ENCODE assay signal across 8 cellular contexts in genomic region chr1:157139125-157139524, GRCh38. TPM values are rescaled to one million over a fixed set of nuclear protein-coding genes. Genes with fewer than 3 reads are reported as not detected.
DNase-seq lines count a peak whose midpoint lies in the region; ATAC-seq, FAIRE-seq and TF ChIP-seq lines count a peak whose summit lies in the region.

No MANE protein-coding gene starts in this region.

- peak overlapping the region; percentile 92 for H3K27ac Mint-ChIP-seq in activated naive CD4-positive, alpha-beta T cell treated with anti-CD3 and anti-CD28 coated beads, Interleukin-2, amount 50 U/mL, for 24 hours
- H3K27ac Mint-ChIP-seq in type B pancreatic cell = peak overlapping the region; percentile 97

- peak overlapping the region; percentile 96 for H3K4me3 ChIP-seq in GM12878
- H3K4me3 ChIP-seq in lower lobe of right lung = peak overlapping the region; percentile 90

- H2AFZ ChIP-seq in GM12878 (ENCODE audit: control insufficient read depth, low read depth, low read length) = peak overlapping the region; percentile 71

- SMC1A ChIA-PET in GM12878 (lab: Charles Lee; ENCODE audit: uncharacterized antibody, unreplicated experiment) = interaction anchor here (0.8 to 8.3 kb wide), 6 partner anchors 10 to 49 kb away, joined by 3 to 65 read pairs (median 4); no protein-coding TSS in a partner anchor

- no peak for ATAC-seq in GM12878
- no peak for ATAC-seq in lower lobe of right lung
- ATAC-seq in GM18870 (IDR thresholded peaks at IDR 0.05; ENCODE audit: unreplicated experiment) = no peak

- no peaks in the 10 kb centered on the region; the same call in 1 of the 2 replicates for H4K20me1 ChIP-seq in GM12878 (ENCODE audit: control insufficient read depth, insufficient read depth)

- CTCF ChIA-PET in GM12878 (lab: Yijun Ruan, JAX) = interaction anchor here (1.2 to 4.3 kb wide), 5 partner anchors 9 to 99 kb away, joined by 3 to 46 read pairs (median 7); no protein-coding TSS in a partner anchor

- H3K27me3 ChIP-seq in GM12878 (replicated peaks in 1 of 2; ENCODE audit: control insufficient read depth in 2 of 2, insufficient read depth in 2 of 2, low read length in 1 of 2) (no peaks in the 10 kb centered on the region), lower lobe of right lung (ENCODE audit: low read depth) (no peaks in the 10 kb centered on the region)

- H3K79me2 ChIP-seq in GM12878 (ENCODE audit: control insufficient read depth, insufficient read depth, low read length) = peaks cover 29% of the 10 kb centered on the region

- POLR2A ChIA-PET in GM12878 (lab: Charles Lee) = interaction anchor here (1.8 to 3.0 kb wide), 3 partner anchors 16 to 33 kb away, joined by 5 to 12 read pairs (median 10); no protein-coding TSS in a partner anchor

- peaks cover 9% of the 10 kb centered on the region for H3K36me3 Mint-ChIP-seq in activated naive CD4-positive, alpha-beta T cell treated with anti-CD3 and anti-CD28 coated beads, Interleukin-2, amount 50 U/mL, for 24 hours
- H3K36me3 Mint-ChIP-seq in type B pancreatic cell = peaks cover 13% of the 10 kb centered on the region

- BruUV-seq in GM12878 (replicated peaks; lab: Mats Ljungman, UMichigan) = no TSS peak

- peak overlapping the region; percentile 87 for H3K9ac ChIP-seq in GM12878 (ENCODE audit: control insufficient read depth, insufficient read depth, low read length)

- H3K4me1 Mint-ChIP-seq in activated naive CD4-positive, alpha-beta T cell treated with anti-CD3 and anti-CD28 coated beads, Interleukin-2, amount 50 U/mL, for 24 hours = peaks cover 61% of the 10 kb centered on the region
- H3K4me1 Mint-ChIP-seq in type B pancreatic cell (ENCODE audit: unreplicated experiment) = peaks cover 34% of the 10 kb centered on the region

- FAIRE-seq in GM12878 (lab: Jason Lieb, UNC) = no peak

- RAD21 ChIA-PET in GM12878 (lab: Charles Lee; ENCODE audit: unreplicated experiment) = interaction anchor here (1.1 to 5.7 kb wide), 5 partner anchors 9 to 49 kb away, joined by 4 to 54 read pairs (median 6); no protein-coding TSS in a partner anchor

- no peak for TF ChIP-seq CTCF in GM12878 (IDR thresholded peaks at IDR 0.05 in 2 of 3, conservative IDR thresholded peaks at IDR 0.05 in 1 of 3; ENCODE audit: control insufficient read depth in 2 of 3, extremely low read depth in 1 of 3, insufficient read depth in 1 of 3, low read depth in 3 of 3, low read length in 3 of 3)
- no peak for TF ChIP-seq CTCF in lower lobe of right lung (IDR thresholded peaks at IDR 0.05)
- no peak for TF ChIP-seq CTCF in type B pancreatic cell (conservative IDR thresholded peaks at IDR 0.05)

- no peak for TF ChIP-seq POLR2A in GM12878 (IDR thresholded peaks at IDR 0.05; ENCODE audit: low read depth, low read length)

- H3K9me3 ChIP-seq in GM12878 (replicated peaks; ENCODE audit: control insufficient read depth, insufficient read depth, low read length) = no peaks in the 10 kb centered on the region
- H3K9me3 ChIP-seq in lower lobe of right lung = no peaks in the 10 kb centered on the region

- no peak for TF ChIP-seq RAD21 in GM12878 (IDR thresholded peaks at IDR 0.05; ENCODE audit: insufficient read depth, low read depth, low read length)

- H3K4me3 Mint-ChIP-seq in activated naive CD4-positive, alpha-beta T cell treated with anti-CD3 and anti-CD28 coated beads, Interleukin-2, amount 50 U/mL, for 24 hours = peak overlapping the region; percentile 88
- peak overlapping the region; percentile 92 for H3K4me3 Mint-ChIP-seq in type B pancreatic cell

- no peak for TF ChIP-seq EP300 in GM12878 (IDR thresholded peaks at IDR 0.05; ENCODE audit: borderline replicate concordance in 1 of 2, control insufficient read depth in 1 of 2, low read depth in 2 of 2, low read length in 2 of 2)

- intact Hi-C loops in GM12878 (cut with micrococcal nuclease; ENCODE audit: unreplicated experiment) = loop anchor here (5.0 kb wide), 1 partner anchor 47 kb away; no protein-coding TSS in a partner anchor
- intact Hi-C loops in lower lobe of right lung (cut with DNase I) = no loop called here

- peaks cover 13% of the 10 kb centered on the region; the same call in 1 of the 2 replicates for H3K4me1 ChIP-seq in GM12878 (ENCODE audit: control insufficient read depth, insufficient read depth, low read length)
- H3K4me1 ChIP-seq in lower lobe of right lung = peaks cover 38% of the 10 kb centered on the region

- peaks cover 0 to 7% of the 10 kb centered on the region in 2 experiments; a peak in 2 of 4 replicates for H3K36me3 ChIP-seq in GM12878 (ENCODE audit: control insufficient read depth in 2 of 2, insufficient read depth in 2 of 2, low read length in 1 of 2)
- H3K36me3 ChIP-seq in lower lobe of right lung = peaks cover 21% of the 10 kb centered on the region

- peak overlapping the region; percentile 86 for H3K4me2 ChIP-seq in GM12878 (ENCODE audit: control insufficient read depth, insufficient read depth)

- no peaks in the 10 kb centered on the region for H3K27me3 Mint-ChIP-seq in activated naive CD4-positive, alpha-beta T cell treated with anti-CD3 and anti-CD28 coated beads, Interleukin-2, amount 50 U/mL, for 24 hours
- no peaks in the 10 kb centered on the region for H3K27me3 Mint-ChIP-seq in type B pancreatic cell

- no peaks in the 10 kb centered on the region for H3K9me3 Mint-ChIP-seq in activated naive CD4-positive, alpha-beta T cell treated with anti-CD3 and anti-CD28 coated beads, Interleukin-2, amount 50 U/mL, for 24 hours
- H3K9me3 Mint-ChIP-seq in type B pancreatic cell = no peaks in the 10 kb centered on the region

- WGBS in GM12878 (ENCODE audit: insufficient coverage, insufficient replicate concordance, low lambda C conversion rate, missing lambda C conversion rate) = 28% methylated on average over 7 of the region's 7 CpGs

- no peak overlapping the region for H3K27ac ChIP-seq in GM12878 (ENCODE audit: control insufficient read depth, insufficient read depth)
- peak overlapping the region; percentile 99 for H3K27ac ChIP-seq in lower lobe of right lung

- in situ Hi-C loops in GM12878 (cut with MboI) = no loop called here

- DNase-seq in activated naive CD4-positive, alpha-beta T cell treated with Interleukin-2 at 50 U/mL for 16 hours = no peak
- DNase-seq in GM12878 (ENCODE audit: low read depth, low spot score) (no peak), lower lobe of right lung (no peak), type B pancreatic cell (ENCODE audit: extremely low spot score, unreplicated experiment) (no peak), medulla oblongata (ENCODE audit: extremely low spot score) (no peak), kidney tubule cell (ENCODE audit: low spot score) (no peak)

TF ChIP-seq in GM12878, 131 proteins besides CTCF, POLR2A, EP300 and RAD21 (continues in another document):
- 0 out of 2 replicates have a peak, but pooled peaks have one; percentile 3 for TF ChIP-seq MTA2 (IDR thresholded peaks at IDR 0.05; ENCODE audit: low read depth)
- 0 out of 2 replicates have a peak, but pooled peaks have one; percentile 7 for TF ChIP-seq TARDBP (IDR thresholded peaks at IDR 0.05; ENCODE audit: borderline replicate concordance)
- TF ChIP-seq STAT1 (conservative IDR thresholded peaks at IDR 0.05) = no peak
- TF ChIP-seq CBFB (IDR thresholded peaks at IDR 0.05; ENCODE audit: low read depth) = 0 out of 2 replicates have a peak, but pooled peaks have one; percentile 13
- peak; percentile 1 to 7; a peak in 2 of 4 replicates for TF ChIP-seq IKZF2 (IDR thresholded peaks at IDR 0.05)

RNA-seq across cellular contexts. Expression of gene ETV3, which starts 0.9 kb away (rescaled TPM):
- total RNA-seq in GM12878 (2013; cell fraction: nucleolus; rRNA removed) = 47.0 and 52.6 TPM in 2 replicates
- total RNA-seq in GM12878 (2014; rRNA removed) = 6.9 and 7.9 TPM in 2 replicates
- 9.4 and 9.6 TPM in 2 replicates for total RNA-seq in GM12878 (2014; rRNA removed; fragmentation: Illumina TruSeq; extraction: Trizol)
- 13.8 and 15.8 TPM in 2 replicates for total RNA-seq in GM12878 (2021)
- polyA plus RNA-seq in GM12878 (2011; ENCODE audit: low read depth) = 4.2 TPM
- 10.6 and 10.7 TPM in 2 replicates for polyA plus RNA-seq in GM12878 (2011; rRNA removed)
- polyA plus RNA-seq in GM12878 (2011; cell fraction: cytosol; rRNA removed) = 5.7 and 6.2 TPM in 2 replicates
- 10.2 and 11.6 TPM in 2 replicates for polyA plus RNA-seq in GM12878 (2011; cell fraction: nucleus; rRNA removed)
- 6.7 and 7.3 TPM in 2 replicates for polyA plus RNA-seq in GM12878 (2012)
- polyA plus RNA-seq in GM12878 (2014; fragmentation: Illumina TruSeq; extraction: Trizol) = 8.2 and 8.6 TPM in 2 replicates
- polyA plus RNA-seq in GM12878 (2014; fragmentation: Nextera tagmentation; extraction: Ambion mirVana) = 1 to 10 TPM; 1.7 to 2.9 TPM
- 6.1 and 6.4 TPM in 2 replicates for polyA plus RNA-seq in GM12878 (2014; rRNA removed)
- 1 to 10 TPM; 3.6 to 4.6 TPM for polyA plus RNA-seq in GM12878 (2016; fragmentation: Nextera tagmentation; extraction: Ambion mirVana)
- polyA minus RNA-seq in GM12878 (2011; rRNA and poly(A)+ RNA removed) = 22.7 and 23.6 TPM in 2 replicates
- 6.9 and 10.4 TPM in 2 replicates for polyA minus RNA-seq in GM12878 (2011; cell fraction: cytosol; rRNA and poly(A)+ RNA removed)
- 15.6 and 26.3 TPM in 2 replicates for polyA minus RNA-seq in GM12878 (2011; cell fraction: nucleus; rRNA and poly(A)+ RNA removed)
- total RNA-seq in lower lobe of right lung = 29.5 TPM
- total RNA-seq in type B pancreatic cell (ENCODE audit: low replicate concordance) = 41.0 and 90.4 TPM in 2 replicates

RNA-seq across cellular contexts. Expression of gene ETV3L, which starts 39.5 kb away (rescaled TPM):
- 0.25 and 0.39 TPM in 2 replicates for total RNA-seq in GM12878 (2013; cell fraction: nucleolus; rRNA removed)
- total RNA-seq in GM12878 (2014; rRNA removed) = 0.28 and 0.33 TPM in 2 replicates
- total RNA-seq in GM12878 (2014; rRNA removed; fragmentation: Illumina TruSeq; extraction: Trizol) = 0.31 and 0.32 TPM in 2 replicates
- 0.96 and 1.3 TPM in 2 replicates for total RNA-seq in GM12878 (2021)
- polyA plus RNA-seq in GM12878 (2011; ENCODE audit: low read depth) = 0.33 TPM
- 0.20 and 0.26 TPM in 2 replicates for polyA plus RNA-seq in GM12878 (2011; rRNA removed)
- polyA plus RNA-seq in GM12878 (2011; cell fraction: cytosol; rRNA removed) = 0.18 and 0.24 TPM in 2 replicates
- 0.15 and 0.18 TPM in 2 replicates for polyA plus RNA-seq in GM12878 (2011; cell fraction: nucleus; rRNA removed)
- polyA plus RNA-seq in GM12878 (2012) = 0.60 and 1.1 TPM in 2 replicates
- polyA plus RNA-seq in GM12878 (2014; fragmentation: Illumina TruSeq; extraction: Trizol) = 0.57 and 0.86 TPM in 2 replicates
- polyA plus RNA-seq in GM12878 (2014; fragmentation: Nextera tagmentation; extraction: Ambion mirVana) = under 1 TPM; 0.03 to 0.04 TPM
- polyA plus RNA-seq in GM12878 (2014; rRNA removed) = 0.69 and 0.88 TPM in 2 replicates
- polyA plus RNA-seq in GM12878 (2016; fragmentation: Nextera tagmentation; extraction: Ambion mirVana) = 1 to 10 TPM in 1 of 2 experiments, under 1 TPM in 1; 0.88 to 1.2 TPM
- 0.21 and 0.37 TPM in 2 replicates for polyA minus RNA-seq in GM12878 (2011; rRNA and poly(A)+ RNA removed)
- polyA minus RNA-seq in GM12878 (2011; cell fraction: cytosol; rRNA and poly(A)+ RNA removed) = not detected in 2 replicates
- 0.38 TPM in 1 of 2 replicates, not detected in the other for polyA minus RNA-seq in GM12878 (2011; cell fraction: nucleus; rRNA and poly(A)+ RNA removed)
- total RNA-seq in lower lobe of right lung = not detected
- not detected in 2 replicates for total RNA-seq in type B pancreatic cell (ENCODE audit: low replicate concordance)
